ENCODE assay signal across 37 cellular contexts in genomic region chr18:64589000-64589399, GRCh38.
"Had no signal": no experiment of that assay in that cellular context is flagged by ENCODE, and none has a peak within 500 bp of the region (broad histone marks: within the 10 kb centered on the region; RNA-seq: fewer than 3 reads in every experiment).

No MANE protein-coding gene starts in this region.

- DNase-seq: activated B cell treated with CpG ODN at 0.5 μM for 24 hours; activated CD4-positive, alpha-beta memory T cell treated with anti-CD3 and anti-CD28 coated beads for 36 hours; activated CD4-positive, alpha-beta T cell treated with anti-CD3 and anti-CD28 coated beads for 4 hours; activated CD4-positive, alpha-beta T cell treated with anti-CD3 and anti-CD28 coated beads, Interleukin-2, amount 10 ng/mL, durations not matched to agents 24 days and 14 days; activated CD4-positive, alpha-beta T cell treated with anti-CD3 and anti-CD28 coated beads, Interleukin-2, amount 50 U/mL, for 1 hour; activated CD4-positive, alpha-beta T cell treated with anti-CD3 and anti-CD28 coated beads, Interleukin-2, amount 50 U/mL, for 4 hours; activated CD4-positive, CD25-positive, alpha-beta regulatory T cell treated with anti-CD3 and anti-CD28 coated beads, Interleukin-2, amount 50 U/mL, for 72 hours; activated CD8-positive, alpha-beta memory T cell treated with anti-CD3 and anti-CD28 coated beads, Interleukin-2, amount 50 U/mL, for 4 hours; activated CD8-positive, alpha-beta T cell treated with anti-CD3 and anti-CD28 coated beads for 36 hours; activated effector memory CD4-positive, alpha-beta T cell treated with anti-CD3 and anti-CD28 coated beads, Interleukin-2, amount 50 U/mL, for 16 hours; activated gamma-delta T cell treated with Interleukin-2 at 50 U/mL for 16 hours; activated naive CD4-positive, alpha-beta T cell; activated naive CD4-positive, alpha-beta T cell treated with anti-CD3 and anti-CD28 coated beads for 36 hours; activated naive CD4-positive, alpha-beta T cell treated with anti-CD3 and anti-CD28 coated beads, Interleukin-2, amount 50 U/mL, for 16 hours; activated naive CD8-positive, alpha-beta T cell treated with anti-CD3 and anti-CD28 coated beads for 36 hours; activated T-cell treated with anti-CD3 and anti-CD28 coated beads for 4 hours; activated T-cell treated with anti-CD3 and anti-CD28 coated beads, Interleukin-2, amount 50 U/mL, for 1 hour; activated T-cell treated with anti-CD3 and anti-CD28 coated beads, Interleukin-2, amount 50 U/mL, for 4 hours; activated T-cell treated with anti-CD3 and anti-CD28 coated beads, Interleukin-2, amount 50 U/mL, for 72 hours; adrenal gland; amniotic stem cell; aorta; body of pancreas; brain microvascular endothelial cell; central memory CD4-positive, alpha-beta T cell; T-helper 1 cell; T-helper 2 cell; T-helper 9 cell had no signal

- H3K27ac ChIP-seq: adrenal gland, body of pancreas, brain microvascular endothelial cell, breast epithelium, VCaP had no signal

- H3K9me3 ChIP-seq: adrenal gland, body of pancreas, breast epithelium had no signal

- H3K9me3 Mint-ChIP-seq: activated B cell treated with CpG ODN at 0.5 μM for 24 hours; activated CD4-positive, alpha-beta T cell treated with anti-CD3 and anti-CD28 coated beads, Interleukin-2, amount 10 ng/mL, durations not matched to agents 24 days and 14 days had no signal

- FAIRE-seq: astrocyte, TTC549 had no signal

- H3K4me3 Mint-ChIP-seq: activated B cell treated with CpG ODN at 0.5 μM for 24 hours; activated CD4-positive, alpha-beta memory T cell treated with anti-CD3 and anti-CD28 coated beads for 36 hours; activated CD4-positive, alpha-beta T cell treated with anti-CD3 and anti-CD28 coated beads, Interleukin-2, amount 10 ng/mL, durations not matched to agents 24 days and 14 days; activated CD8-positive, alpha-beta T cell treated with anti-CD3 and anti-CD28 coated beads for 36 hours; activated naive CD4-positive, alpha-beta T cell treated with anti-CD3 and anti-CD28 coated beads for 36 hours; activated naive CD8-positive, alpha-beta T cell treated with anti-CD3 and anti-CD28 coated beads for 36 hours; activated T-cell treated with anti-CD3 and anti-CD28 coated beads, Interleukin-2, amount 50 U/mL, for 4 hours; activated T-cell treated with anti-CD3 and anti-CD28 coated beads, Interleukin-2, amount 50 U/mL, for 72 hours; activated T-helper 1 cell treated with anti-CD3 and anti-CD28 coated beads, Interleukin-12 subunit alpha, Interleukin-12 subunit beta, Interleukin-2, Interleukin-4 antibody, amounts not matched to agents 30 ng/mL and 10 ng/mL and 1 ng/mL, durations not matched to agents 14 hours and 24 hours and 36 hours; activated T-helper 17 cell treated with anti-CD3 and anti-CD28 coated beads, Interleukin-2, amount 50 U/mL, for 72 hours; T-helper 1 cell treated with Interleukin-12 subunit alpha and Interleukin-12 subunit beta and Interleukin-4 antibody, amounts not matched to agents 30 μg/mL and 1 μg/mL, for 36 hours; T-helper 2 cell treated with Interferon-gamma antibody and Interleukin-4, amounts not matched to agents 5 μg/mL and 100 μg/mL, for 36 hours had no signal

- H3K4me1 ChIP-seq: adrenal gland, body of pancreas, breast epithelium had no signal

- H3K27me3 Mint-ChIP-seq: activated B cell treated with CpG ODN at 0.5 μM for 24 hours; activated CD4-positive, alpha-beta memory T cell treated with anti-CD3 and anti-CD28 coated beads for 36 hours; activated CD4-positive, alpha-beta T cell treated with anti-CD3 and anti-CD28 coated beads, Interleukin-2, amount 10 ng/mL, durations not matched to agents 24 days and 14 days; activated CD8-positive, alpha-beta T cell treated with anti-CD3 and anti-CD28 coated beads for 36 hours; activated naive CD8-positive, alpha-beta T cell treated with anti-CD3 and anti-CD28 coated beads for 36 hours; activated T-helper 17 cell treated with anti-CD3 and anti-CD28 coated beads, Interleukin-2, amount 50 U/mL, for 72 hours had no signal

- H3K36me3 Mint-ChIP-seq: activated CD4-positive, alpha-beta memory T cell treated with anti-CD3 and anti-CD28 coated beads for 36 hours; activated naive CD4-positive, alpha-beta T cell treated with anti-CD3 and anti-CD28 coated beads, Interleukin-2, amount 50 U/mL, for 72 hours; activated naive CD8-positive, alpha-beta T cell treated with anti-CD3 and anti-CD28 coated beads for 36 hours had no signal

- H3K27ac Mint-ChIP-seq: activated B cell treated with CpG ODN at 0.5 μM for 24 hours; activated CD4-positive, alpha-beta memory T cell treated with anti-CD3 and anti-CD28 coated beads for 36 hours; activated CD4-positive, alpha-beta T cell treated with anti-CD3 and anti-CD28 coated beads, Interleukin-2, amount 10 ng/mL, durations not matched to agents 24 days and 14 days; activated CD8-positive, alpha-beta T cell treated with anti-CD3 and anti-CD28 coated beads for 36 hours; activated naive CD4-positive, alpha-beta T cell treated with anti-CD3 and anti-CD28 coated beads for 36 hours; activated naive CD4-positive, alpha-beta T cell treated with anti-CD3 and anti-CD28 coated beads, Interleukin-2, amount 50 U/mL, for 72 hours; activated naive CD8-positive, alpha-beta T cell treated with anti-CD3 and anti-CD28 coated beads for 36 hours; activated T-cell treated with anti-CD3 and anti-CD28 coated beads, Interleukin-2, amount 50 U/mL, for 72 hours; activated T-helper 1 cell treated with anti-CD3 and anti-CD28 coated beads, Interleukin-12 subunit alpha, Interleukin-12 subunit beta, Interleukin-2, Interleukin-4 antibody, amounts not matched to agents 30 ng/mL and 10 ng/mL and 1 ng/mL, durations not matched to agents 14 hours and 24 hours and 36 hours; activated T-helper 17 cell treated with anti-CD3 and anti-CD28 coated beads, Interleukin-2, amount 50 U/mL, for 72 hours; T-helper 1 cell treated with Interleukin-12 subunit alpha and Interleukin-12 subunit beta and Interleukin-4 antibody, amounts not matched to agents 30 μg/mL and 1 μg/mL, for 36 hours; T-helper 2 cell treated with Interferon-gamma antibody and Interleukin-4, amounts not matched to agents 5 μg/mL and 100 μg/mL, for 36 hours had no signal

- H3K27me3 ChIP-seq: adrenal gland, body of pancreas, brain microvascular endothelial cell, breast epithelium had no signal

- H3K36me3 ChIP-seq: adrenal gland, brain microvascular endothelial cell, breast epithelium had no signal

- ATAC-seq: activated CD8-positive, alpha-beta T cell treated with anti-CD3 and anti-CD28 coated beads for 36 hours; activated naive CD4-positive, alpha-beta T cell treated with anti-CD3 and anti-CD28 coated beads, Interleukin-2, amount 50 U/mL, for 72 hours; activated T-cell treated with anti-CD3 and anti-CD28 coated beads, Interleukin-2, amount 50 U/mL, for 4 hours; activated T-cell treated with anti-CD3 and anti-CD28 coated beads, Interleukin-2, amount 50 U/mL, for 72 hours; activated T-helper 17 cell treated with anti-CD3 and anti-CD28 coated beads, Interleukin-2, amount 50 U/mL, for 72 hours; body of pancreas had no signal

- H3K4me1 Mint-ChIP-seq: activated B cell treated with CpG ODN at 0.5 μM for 24 hours; activated CD4-positive, alpha-beta T cell treated with anti-CD3 and anti-CD28 coated beads, Interleukin-2, amount 10 ng/mL, durations not matched to agents 24 days and 14 days; activated naive CD8-positive, alpha-beta T cell treated with anti-CD3 and anti-CD28 coated beads for 36 hours; activated T-helper 17 cell treated with anti-CD3 and anti-CD28 coated beads, Interleukin-2, amount 50 U/mL, for 72 hours had no signal

- H3K4me3 ChIP-seq: adrenal gland, body of pancreas, breast epithelium had no signal
